In genomic region chr1:19436716-19437476, GRCh38 we compare ENCODE assay signal across 1 cellular context.
A peak's percentile ranks its signal among the peaks of the same experiment; 100 is the strongest.
TF ChIP-seq lines count a peak whose summit lies in the region.

No MANE protein-coding gene starts in this region.

TF ChIP-seq in HepG2, 621 proteins besides CTCF, POLR2A, EP300 and RAD21 (continued from another document and continues in another):
- TF ChIP-seq PAXIP1 (CRISPR knock-in tag; conservative IDR thresholded peaks at IDR 0.05) (peak; percentile 83), ZNF224 (CRISPR knock-in tag; IDR thresholded peaks at IDR 0.05) (no peak), ZNF292 (CRISPR knock-in tag; IDR thresholded peaks at IDR 0.05; ENCODE audit: borderline replicate concordance, low read depth) (peak; percentile 73; the same call in 1 of the 2 replicates), TGIF2 (CRISPR knock-in tag; IDR thresholded peaks at IDR 0.05) (no peak), RCOR2 (CRISPR knock-in tag; IDR thresholded peaks at IDR 0.05) (peak; percentile 92), ZNF746 (CRISPR knock-in tag; IDR thresholded peaks at IDR 0.05) (no peak), ZFAT (CRISPR knock-in tag; conservative IDR thresholded peaks at IDR 0.05) (no peak), NCOA1 (CRISPR knock-in tag; IDR thresholded peaks at IDR 0.05) (no peak; the same call in 1 of the 2 replicates), ZNF33A (CRISPR knock-in tag; IDR thresholded peaks at IDR 0.05; ENCODE audit: borderline replicate concordance) (no peak), YEATS4 (CRISPR knock-in tag; IDR thresholded peaks at IDR 0.05; ENCODE audit: borderline replicate concordance) (no peak), FOXK2 (IDR thresholded peaks at IDR 0.05) (no peak), EHMT2 (IDR thresholded peaks at IDR 0.05; ENCODE audit: borderline replicate concordance, low read depth, low read length) (no peak), ZNF841 (CRISPR knock-in tag; IDR thresholded peaks at IDR 0.05; ENCODE audit: borderline replicate concordance) (no peak), THAP7 (CRISPR knock-in tag; IDR thresholded peaks at IDR 0.05) (no peak), SOX13 (IDR thresholded peaks at IDR 0.05) (peak; percentile 66; the same call in 1 of the 2 replicates), SOX13 (CRISPR knock-in tag; conservative IDR thresholded peaks at IDR 0.05 in 1 of 2, IDR thresholded peaks at IDR 0.05 in 1 of 2) (peak in 1 of 2 experiments; percentile 96; a peak in 2 of 4 replicates), IKZF4 (CRISPR knock-in tag; IDR thresholded peaks at IDR 0.05; ENCODE audit: borderline replicate concordance, low read depth, not compliant biosample characterization) (no peak), ZNF318 (CRISPR knock-in tag; IDR thresholded peaks at IDR 0.05) (no peak), ZNF343 (CRISPR knock-in tag; IDR thresholded peaks at IDR 0.05) (no peak), ZXDC (CRISPR knock-in tag; IDR thresholded peaks at IDR 0.05) (no peak), ZBTB7A (CRISPR knock-in tag; IDR thresholded peaks at IDR 0.05) (no peak), CCDC6 (CRISPR knock-in tag; IDR thresholded peaks at IDR 0.05) (no peak), ZNF576 (CRISPR knock-in tag; IDR thresholded peaks at IDR 0.05) (no peak), PBX2 (CRISPR knock-in tag; IDR thresholded peaks at IDR 0.05) (no peak), HMG20A (CRISPR knock-in tag; IDR thresholded peaks at IDR 0.05; ENCODE audit: borderline replicate concordance) (peak; percentile 86; the same call in 1 of the 2 replicates), ZNF142 (CRISPR knock-in tag; IDR thresholded peaks at IDR 0.05) (no peak), USF2 (IDR thresholded peaks at IDR 0.05; ENCODE audit: low read depth, low read length) (no peak), USF2 (CRISPR knock-in tag; IDR thresholded peaks at IDR 0.05; ENCODE audit: borderline replicate concordance) (no peak), SNRNP70 (IDR thresholded peaks at IDR 0.05; ENCODE audit: low read depth, low read length) (no peak), ZNF619 (CRISPR knock-in tag; IDR thresholded peaks at IDR 0.05) (no peak)
- TF ChIP-seq, protein P1, sequence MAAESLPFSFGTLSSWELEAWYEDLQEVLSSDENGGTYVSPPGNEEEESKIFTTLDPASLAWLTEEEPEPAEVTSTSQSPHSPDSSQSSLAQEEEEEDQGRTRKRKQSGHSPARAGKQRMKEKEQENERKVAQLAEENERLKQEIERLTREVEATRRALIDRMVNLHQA (CRISPR knock-in tag; IDR thresholded peaks at IDR 0.05): no peak
